ENCODE assay signal across 22 cellular contexts in genomic region chr14:32419429-32419828, GRCh38.
"Had no signal": no experiment of that assay in that cellular context is flagged by ENCODE, and none has a peak within 500 bp of the region (broad histone marks: within the 10 kb centered on the region; RNA-seq: fewer than 3 reads in every experiment).

No MANE protein-coding gene starts in this region.

- H3K27ac ChIP-seq: neutrophil, parathyroid adenoma, skin epidermis, tibial nerve, uterus had no signal

- H3K4me1 ChIP-seq: parathyroid adenoma, uterus had no signal

- H3K79me2 ChIP-seq: parathyroid adenoma had no signal

- DNase-seq: activated B cell treated with CpG ODN at 0.5 μM for 24 hours; activated CD4-positive, alpha-beta T cell treated with anti-CD3 and anti-CD28 coated beads, Interleukin-2, amount 10 ng/mL, durations not matched to agents 7 days and 5 days; activated CD8-positive, alpha-beta memory T cell treated with anti-CD3 and anti-CD28 coated beads, Interleukin-2, amount 50 U/mL, for 48 hours; activated gamma-delta T cell; activated T-cell treated with anti-CD3 and anti-CD28 coated beads, Interleukin-2, amount 50 U/mL, for 72 hours; caudate nucleus; hippocampal formation; kidney; left ventricle myocardium superior; naive thymus-derived CD8-positive, alpha-beta T cell; stimulated activated CD4-positive, alpha-beta T cell treated with anti-CD3 and anti-CD28 coated beads, Interleukin-15, amount 100 ng/mL, for 24 hours; stimulated activated CD4-positive, alpha-beta T cell treated with anti-CD3 and anti-CD28 coated beads, Interleukin-4, amount 100 ng/mL, for 24 hours; stimulated activated naive CD4-positive, alpha-beta T cell; substantia nigra; uterus had no signal

- H3K4me3 ChIP-seq: skin epidermis, tibial nerve, uterus had no signal

- H3K9ac ChIP-seq: parathyroid adenoma had no signal

- FAIRE-seq: colon, endometrium, kidney had no signal

- H3K36me3 ChIP-seq: neutrophil, tibial nerve, uterus had no signal

- H2AFZ ChIP-seq: parathyroid adenoma had no signal

- H3K27me3 ChIP-seq: neutrophil, tibial nerve, uterus had no signal

- H3K9me3 ChIP-seq: uterus had no signal

- ATAC-seq: activated naive CD4-positive, alpha-beta T cell treated with anti-CD3 and anti-CD28 coated beads, Interleukin-2, amount 50 U/mL, for 72 hours; activated T-cell treated with anti-CD3 and anti-CD28 coated beads, Interleukin-2, amount 50 U/mL, for 72 hours; left ventricle myocardium superior; naive thymus-derived CD8-positive, alpha-beta T cell had no signal
